ENCODE assay signal across 7 cellular contexts in genomic region chr10:42419789-42420188, GRCh38.
"Had no signal": no experiment of that assay in that cellular context is flagged by ENCODE, and none has a peak within 500 bp of the region (broad histone marks: within the 10 kb centered on the region; RNA-seq: fewer than 3 reads in every experiment).

No MANE protein-coding gene starts in this region.

- H2AFZ ChIP-seq: GM23338 had no signal

- DNase-seq: H9, HCEC 1CT, Kasumi-1, KG1 had no signal

- FAIRE-seq: H1, H54 had no signal

- H3K4me3 ChIP-seq: GM23338 had no signal

- H3K4me2 ChIP-seq: GM23338 had no signal

- ATAC-seq: GM23338 had no signal
